1 cellular context compared by ENCODE assay signal in the genomic region with DNA sequence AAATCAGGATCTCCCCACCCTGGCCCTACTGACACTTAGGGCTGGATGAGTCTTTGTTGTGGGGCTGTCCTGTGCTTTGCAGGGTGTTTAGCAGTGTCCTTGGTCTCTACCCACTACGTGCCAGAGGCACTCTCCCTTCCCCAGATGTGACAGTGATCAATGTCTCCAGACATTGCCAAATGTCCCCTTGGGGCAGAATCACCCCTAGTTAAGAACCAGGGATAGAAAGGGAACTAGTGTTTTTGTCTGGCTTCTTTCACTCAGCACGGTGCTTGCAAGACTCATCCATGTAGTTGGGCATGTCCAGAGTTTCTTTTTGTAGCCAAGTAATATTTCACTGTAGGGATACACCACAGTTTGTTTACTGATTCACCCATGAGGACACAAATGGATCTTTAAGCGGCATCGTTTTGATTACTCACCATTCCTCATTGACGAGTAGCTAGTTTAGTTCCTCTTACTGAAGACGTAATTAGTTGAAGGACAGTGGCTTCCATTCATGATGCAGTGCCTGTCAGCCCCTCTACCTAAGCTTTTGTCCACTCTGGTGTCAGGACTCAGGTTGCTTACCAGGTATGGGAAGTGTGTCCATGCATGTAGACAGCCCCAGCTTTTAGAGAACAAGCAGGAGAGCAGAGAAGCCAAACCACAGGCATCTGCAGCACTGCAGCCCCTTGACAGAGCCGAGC.
TF ChIP-seq lines count a peak whose summit lies in the region.

No MANE protein-coding gene starts in this region.

TF ChIP-seq in IMR-90, 13 proteins besides CTCF, POLR2A, EP300 and RAD21:
- TF ChIP-seq MAZ (IDR thresholded peaks at IDR 0.05; ENCODE audit: borderline replicate concordance, low read depth, low read length) = no peak
